Comparison of ENCODE assay signal across 18 cellular contexts in the genomic region with DNA sequence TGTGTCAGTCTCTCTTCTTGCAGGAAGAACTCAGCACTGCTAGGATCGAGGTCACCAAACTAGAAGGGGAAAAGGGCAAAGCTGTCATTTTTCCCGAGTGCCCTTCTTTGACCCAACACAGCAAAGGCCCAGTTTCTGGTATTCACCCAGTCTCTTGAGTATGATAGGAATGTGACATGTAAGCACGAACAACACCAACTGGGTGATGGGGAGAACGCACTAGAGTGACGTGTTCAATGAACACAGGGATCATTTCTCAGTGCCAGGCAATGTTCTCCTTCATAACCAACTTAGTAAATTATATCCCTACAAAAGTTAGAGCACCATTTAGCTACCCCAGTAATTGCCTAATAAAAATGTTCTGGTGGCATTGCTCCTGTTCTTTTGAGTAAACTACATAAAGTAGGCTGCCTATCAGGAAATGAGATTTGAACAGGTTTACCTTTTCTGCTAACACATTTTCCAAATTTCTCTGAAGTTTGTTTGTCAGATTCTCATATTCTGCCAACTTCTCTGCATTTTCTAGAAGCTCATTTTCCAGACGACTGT.
A peak's percentile ranks its signal among the peaks of the same experiment; 100 is the strongest.
DNase-seq lines count a peak whose midpoint lies in the region; ATAC-seq and TF ChIP-seq lines count a peak whose summit lies in the region.
"Had no signal": no experiment of that assay in that cellular context is flagged by ENCODE, and none has a peak within 500 bp of the region (broad histone marks: within the 10 kb centered on the region; RNA-seq: fewer than 3 reads in every experiment).

No MANE protein-coding gene starts in this region.

- H2AFZ ChIP-seq in fibroblast of lung (ENCODE audit: low read length), result no peak overlapping the region

- H3K36me3 Mint-ChIP-seq in nephron progenitor cell (ENCODE audit: low read depth), result peaks cover 80% of the 10 kb centered on the region
- peaks cover 74% of the 10 kb centered on the region for H3K36me3 Mint-ChIP-seq in activated T-helper 2 cell treated with anti-CD3 and anti-CD28 coated beads, Interferon-gamma antibody, Interleukin-2, Interleukin-4, amounts not matched to agents 10 μg/mL and 5 μg/mL and 100 μg/mL, durations not matched to agents 14 hours and 24 hours and 36 hours (ENCODE audit: low read depth)

- H4K20me1 ChIP-seq in fibroblast of lung (ENCODE audit: control insufficient read depth, extremely low read depth, insufficient read depth, low read length), result no peaks in the 10 kb centered on the region

- no peaks in the 10 kb centered on the region for H3K9me3 ChIP-seq in right atrium auricular region
- H3K9me3 ChIP-seq in fibroblast of lung (ENCODE audit: control insufficient read depth, insufficient read depth, low read depth, low read length), result no peaks in the 10 kb centered on the region

- H3K4me1 ChIP-seq in right atrium auricular region (peaks cover 0 to 17% of the 10 kb centered on the region in 2 donors), fibroblast of lung (ENCODE audit: control insufficient read depth, extremely low read depth, insufficient read depth, low read length) (peaks cover 30% of the 10 kb centered on the region)

- H3K79me2 ChIP-seq in fibroblast of lung (ENCODE audit: control insufficient read depth, insufficient read depth, low read length), result no peaks in the 10 kb centered on the region

- no peak for DNase-seq in Right ventricle myocardium superior
- no peak for DNase-seq in right atrium auricular region (ENCODE audit: low spot score)
- DNase-seq in fibroblast of lung (ENCODE audit: low read depth in 2 of 2), result peak; percentile 42 to 69
- no peak for DNase-seq in nephron progenitor cell
- no peak for DNase-seq in activated T-helper 2 cell treated with anti-CD3 and anti-CD28 coated beads, Interferon-gamma antibody, Interleukin-2, Interleukin-4, amounts not matched to agents 10 μg/mL and 5 μg/mL and 100 μg/mL, durations not matched to agents 14 hours and 24 hours and 36 hours (ENCODE audit: low spot score)
- DNase-seq in SW480 (ENCODE audit: low spot score), result no peak
- DNase-seq in substantia nigra (lab: John Stamatoyannopoulos, UW), result no peak
- DNase-seq: activated CD4-positive, alpha-beta T cell treated with anti-CD3 and anti-CD28 coated beads, Interleukin-2, amount 50 U/mL, for 48 hours; activated gamma-delta T cell treated with Interleukin-2 at 50 U/mL for 16 hours; cortex of kidney; DMS79 treated with DMSO at 0.1 percent for 48 hours; islet precursor cell; NCI-H446; stimulated activated CD4-positive, alpha-beta T cell treated with anti-CD3 and anti-CD28 coated beads, Interleukin-12 subunit alpha, Interleukin-12 subunit beta, amount 100 ng/mL, for 4 hours had no signal

- no peaks in the 10 kb centered on the region for H3K9me3 Mint-ChIP-seq in nephron progenitor cell
- H3K9me3 Mint-ChIP-seq in activated T-helper 2 cell treated with anti-CD3 and anti-CD28 coated beads, Interferon-gamma antibody, Interleukin-2, Interleukin-4, amounts not matched to agents 10 μg/mL and 5 μg/mL and 100 μg/mL, durations not matched to agents 14 hours and 24 hours and 36 hours, result no peaks in the 10 kb centered on the region
- H3K9me3 Mint-ChIP-seq: natural killer cell treated with Interleukin-12 subunit alpha and Interleukin-12 subunit beta and Interleukin-15 and Interleukin-18, amount 100 ng/mL, for 72 hours; T-helper 1 cell treated with Interleukin-12 subunit alpha and Interleukin-12 subunit beta and Interleukin-4 antibody, amounts not matched to agents 30 μg/mL and 1 μg/mL, for 36 hours had no signal

- H3K4me3 ChIP-seq in right atrium auricular region, result no peak overlapping the region
- H3K4me3 ChIP-seq in fibroblast of lung (replicated peaks in 1 of 4; ENCODE audit: control extremely low read depth in 1 of 4, insufficient read depth in 1 of 4, low read depth in 3 of 4, low read length in 4 of 4), result no peak overlapping the region

- H3K4me1 Mint-ChIP-seq in nephron progenitor cell, result no peaks in the 10 kb centered on the region
- H3K4me1 Mint-ChIP-seq in activated T-helper 2 cell treated with anti-CD3 and anti-CD28 coated beads, Interferon-gamma antibody, Interleukin-2, Interleukin-4, amounts not matched to agents 10 μg/mL and 5 μg/mL and 100 μg/mL, durations not matched to agents 14 hours and 24 hours and 36 hours (ENCODE audit: low read depth), result peaks cover 20% of the 10 kb centered on the region

- H3K27ac ChIP-seq in right atrium auricular region (peak overlapping the region in 1 of 2 donors; percentile 76), fibroblast of lung (ENCODE audit: insufficient read depth, low read length) (peak overlapping the region; percentile 49), substantia nigra (ENCODE audit: low read depth, low read length, poor library complexity, severe bottlenecking) (no peak overlapping the region)

- H3K4me2 ChIP-seq in fibroblast of lung (ENCODE audit: extremely low read depth, insufficient read depth, low read length), result no peak overlapping the region

- intact Hi-C loops in Right ventricle myocardium superior (cut with DNase I), result no loop called here
- intact Hi-C loops in activated T-helper 2 cell treated with anti-CD3 and anti-CD28 coated beads, Interferon-gamma antibody, Interleukin-2, Interleukin-4, amounts not matched to agents 10 μg/mL and 5 μg/mL and 100 μg/mL, durations not matched to agents 14 hours and 24 hours and 36 hours (cut with micrococcal nuclease), result no loop called here

- H3K4me3 Mint-ChIP-seq in nephron progenitor cell, result no peak overlapping the region
- no peak overlapping the region for H3K4me3 Mint-ChIP-seq in activated T-helper 2 cell treated with anti-CD3 and anti-CD28 coated beads, Interferon-gamma antibody, Interleukin-2, Interleukin-4, amounts not matched to agents 10 μg/mL and 5 μg/mL and 100 μg/mL, durations not matched to agents 14 hours and 24 hours and 36 hours (ENCODE audit: low read depth)
- H3K4me3 Mint-ChIP-seq: natural killer cell treated with Interleukin-12 subunit alpha and Interleukin-12 subunit beta and Interleukin-15 and Interleukin-18, amount 100 ng/mL, for 72 hours; T-helper 1 cell treated with Interleukin-12 subunit alpha and Interleukin-12 subunit beta and Interleukin-4 antibody, amounts not matched to agents 30 μg/mL and 1 μg/mL, for 36 hours had no signal

- TF ChIP-seq CTCF in right atrium auricular region (IDR thresholded peaks at IDR 0.05) (no peak), fibroblast of lung (conservative IDR thresholded peaks at IDR 0.05 in 1 of 2, IDR thresholded peaks at IDR 0.05 in 1 of 2; ENCODE audit: low read depth in 1 of 2, low read length in 2 of 2) (no peak), nephron progenitor cell (IDR thresholded peaks at IDR 0.05) (no peak)

- peak overlapping the region; percentile 19 for H3K27ac Mint-ChIP-seq in nephron progenitor cell
- no peak overlapping the region for H3K27ac Mint-ChIP-seq in activated T-helper 2 cell treated with anti-CD3 and anti-CD28 coated beads, Interferon-gamma antibody, Interleukin-2, Interleukin-4, amounts not matched to agents 10 μg/mL and 5 μg/mL and 100 μg/mL, durations not matched to agents 14 hours and 24 hours and 36 hours
- H3K27ac Mint-ChIP-seq: natural killer cell treated with Interleukin-12 subunit alpha and Interleukin-12 subunit beta and Interleukin-15 and Interleukin-18, amount 100 ng/mL, for 72 hours; T-helper 1 cell treated with Interleukin-12 subunit alpha and Interleukin-12 subunit beta and Interleukin-4 antibody, amounts not matched to agents 30 μg/mL and 1 μg/mL, for 36 hours had no signal

- H3K27me3 Mint-ChIP-seq in nephron progenitor cell (ENCODE audit: low read depth, poor library complexity), result no peaks in the 10 kb centered on the region
- H3K27me3 Mint-ChIP-seq in activated T-helper 2 cell treated with anti-CD3 and anti-CD28 coated beads, Interferon-gamma antibody, Interleukin-2, Interleukin-4, amounts not matched to agents 10 μg/mL and 5 μg/mL and 100 μg/mL, durations not matched to agents 14 hours and 24 hours and 36 hours (ENCODE audit: low read depth), result no peaks in the 10 kb centered on the region
- H3K27me3 Mint-ChIP-seq: natural killer cell treated with Interleukin-12 subunit alpha and Interleukin-12 subunit beta and Interleukin-15 and Interleukin-18, amount 100 ng/mL, for 72 hours had no signal

- ATAC-seq in Right ventricle myocardium superior (ENCODE audit: poor library complexity), result peak; percentile 74
- no peak for ATAC-seq in SK-N-SH treated with all-trans-retinoic acid at 6 μM for 48 hours
- ATAC-seq: natural killer cell treated with Interleukin-12 subunit alpha and Interleukin-12 subunit beta and Interleukin-15 and Interleukin-18, amount 100 ng/mL, for 72 hours; Panc1 had no signal

- no peak overlapping the region for H3K9ac ChIP-seq in fibroblast of lung (ENCODE audit: insufficient read depth, low read length)

- H3K36me3 ChIP-seq in right atrium auricular region (peaks cover 78% of the 10 kb centered on the region), fibroblast of lung (ENCODE audit: control insufficient read depth, insufficient read depth, low read length) (peaks cover 10% of the 10 kb centered on the region)

- H3K27me3 ChIP-seq in right atrium auricular region (no peaks in the 10 kb centered on the region), fibroblast of lung (ENCODE audit: control insufficient read depth, insufficient read depth, low read length) (no peaks in the 10 kb centered on the region)

TF ChIP-seq in SK-N-SH treated with all-trans-retinoic acid at 6 μM for 48 hours, 23 proteins besides CTCF, POLR2A, EP300 and RAD21 (continues in another document):
- no peak for TF ChIP-seq OSR1 (CRISPR knock-in tag; IDR thresholded peaks at IDR 0.05)
- no peak for TF ChIP-seq PPARA (CRISPR knock-in tag; IDR thresholded peaks at IDR 0.05; ENCODE audit: borderline replicate concordance)
- no peak for TF ChIP-seq ZFP30 (CRISPR knock-in tag; IDR thresholded peaks at IDR 0.05)
- TF ChIP-seq ZFP3 (CRISPR knock-in tag; IDR thresholded peaks at IDR 0.05), result no peak
- TF ChIP-seq, protein P1, sequence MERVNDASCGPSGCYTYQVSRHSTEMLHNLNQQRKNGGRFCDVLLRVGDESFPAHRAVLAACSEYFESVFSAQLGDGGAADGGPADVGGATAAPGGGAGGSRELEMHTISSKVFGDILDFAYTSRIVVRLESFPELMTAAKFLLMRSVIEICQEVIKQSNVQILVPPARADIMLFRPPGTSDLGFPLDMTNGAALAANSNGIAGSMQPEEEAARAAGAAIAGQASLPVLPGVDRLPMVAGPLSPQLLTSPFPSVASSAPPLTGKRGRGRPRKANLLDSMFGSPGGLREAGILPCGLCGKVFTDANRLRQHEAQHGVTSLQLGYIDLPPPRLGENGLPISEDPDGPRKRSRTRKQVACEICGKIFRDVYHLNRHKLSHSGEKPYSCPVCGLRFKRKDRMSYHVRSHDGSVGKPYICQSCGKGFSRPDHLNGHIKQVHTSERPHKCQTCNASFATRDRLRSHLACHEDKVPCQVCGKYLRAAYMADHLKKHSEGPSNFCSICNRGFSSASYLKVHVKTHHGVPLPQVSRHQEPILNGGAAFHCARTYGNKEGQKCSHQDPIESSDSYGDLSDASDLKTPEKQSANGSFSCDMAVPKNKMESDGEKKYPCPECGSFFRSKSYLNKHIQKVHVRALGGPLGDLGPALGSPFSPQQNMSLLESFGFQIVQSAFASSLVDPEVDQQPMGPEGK (CRISPR knock-in tag; IDR thresholded peaks at IDR 0.05; ENCODE audit: borderline replicate concordance), result no peak
- no peak for TF ChIP-seq ISL1 (CRISPR knock-in tag; IDR thresholded peaks at IDR 0.05)

Comparison
In these comparisons a context has a peak if more than half of its experiments do, and no peak if none do; other contexts are left out.
1. DNase-seq: peak in fibroblast of lung (2 of 2); none in Right ventricle myocardium superior (single experiment), right atrium auricular region (single experiment), nephron progenitor cell (single experiment), activated T-helper 2 cell treated with anti-CD3 and anti-CD28 coated beads, Interferon-gamma antibody, Interleukin-2, Interleukin-4, amounts not matched to agents 10 μg/mL and 5 μg/mL and 100 μg/mL, durations not matched to agents 14 hours and 24 hours and 36 hours (single experiment), SW480 (single experiment) and substantia nigra (0 of 49).